In the genomic region with DNA sequence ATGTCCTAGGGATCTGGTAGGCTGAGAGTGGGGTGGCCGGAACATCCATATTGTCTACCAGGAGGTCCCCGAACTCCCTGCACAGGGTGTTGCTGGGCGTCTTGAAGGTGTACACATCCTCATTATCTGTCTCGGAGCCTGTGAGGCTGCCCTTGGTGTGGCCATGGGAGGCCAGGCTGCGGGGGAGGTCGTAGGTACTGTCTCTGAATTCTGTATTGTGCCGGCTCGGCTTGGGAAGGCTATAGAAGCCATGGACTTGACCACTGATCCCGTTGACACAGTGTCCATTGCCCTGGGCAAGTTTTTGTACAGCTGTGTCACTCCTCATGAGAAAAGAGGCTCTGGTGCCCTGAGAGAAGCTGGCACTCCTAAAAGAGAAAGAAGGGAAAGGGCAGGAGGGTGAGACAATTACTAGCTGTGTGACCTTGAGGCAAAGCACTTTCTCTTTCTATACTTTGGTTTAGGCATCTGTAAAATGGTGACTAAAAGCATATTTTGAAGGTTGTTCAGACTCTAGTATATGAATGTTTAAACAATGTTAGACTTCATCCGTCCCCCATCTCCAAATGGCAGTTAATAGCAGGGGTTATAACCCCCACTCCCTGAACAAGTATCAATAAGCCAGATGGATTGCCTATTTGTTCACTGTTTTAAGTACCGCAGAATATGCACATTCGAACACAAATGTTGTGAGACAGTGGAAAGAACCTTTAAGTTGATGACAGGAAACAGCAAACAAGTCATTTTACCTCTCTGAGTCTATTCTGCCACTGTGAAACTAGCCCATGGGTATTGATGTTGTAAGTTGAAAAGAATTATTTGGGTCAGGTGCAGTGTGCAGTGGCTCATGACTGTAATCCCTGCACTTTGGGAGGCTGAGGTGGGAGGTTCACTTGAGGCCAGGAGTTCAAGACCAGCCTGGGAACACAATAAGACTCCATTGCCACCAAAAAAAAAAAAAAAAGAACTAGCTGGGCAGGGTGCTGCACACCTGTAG, we compare ENCODE assay signal across 1 cellular context.
A peak's percentile ranks its signal among the peaks of the same experiment; 100 is the strongest.
TF ChIP-seq lines count a peak whose summit lies in the region.

No MANE protein-coding gene starts in this region.

TF ChIP-seq in GM12878, 131 proteins besides CTCF, POLR2A, EP300 and RAD21:
- TF ChIP-seq SMC3 (IDR thresholded peaks at IDR 0.05; ENCODE audit: borderline replicate concordance, low read length) (no peak), ASH2L (IDR thresholded peaks at IDR 0.05; ENCODE audit: borderline replicate concordance, low read depth) (peak; percentile 23; the same call in 1 of the 2 replicates), EED (IDR thresholded peaks at IDR 0.05; ENCODE audit: low read depth) (0 out of 2 replicates have a peak, but pooled peaks have one; percentile 49), ESRRA (IDR thresholded peaks at IDR 0.05; ENCODE audit: low read length) (0 out of 2 replicates have a peak, but pooled peaks have one; percentile 42), RELA (IDR thresholded peaks at IDR 0.05; ENCODE audit: borderline replicate concordance, partially characterized antibody) (no peak), YY1 (IDR thresholded peaks at IDR 0.05; ENCODE audit: low read depth, low read length) (no peak), BHLHE40 (IDR thresholded peaks at IDR 0.05; ENCODE audit: borderline replicate concordance in 1 of 2, low read depth in 2 of 2, low read length in 1 of 2) (0 out of 4 replicates have a peak, but pooled peaks of 1 of the 2 experiments have one; percentile 16)
- TF ChIP-seq, protein P1, sequence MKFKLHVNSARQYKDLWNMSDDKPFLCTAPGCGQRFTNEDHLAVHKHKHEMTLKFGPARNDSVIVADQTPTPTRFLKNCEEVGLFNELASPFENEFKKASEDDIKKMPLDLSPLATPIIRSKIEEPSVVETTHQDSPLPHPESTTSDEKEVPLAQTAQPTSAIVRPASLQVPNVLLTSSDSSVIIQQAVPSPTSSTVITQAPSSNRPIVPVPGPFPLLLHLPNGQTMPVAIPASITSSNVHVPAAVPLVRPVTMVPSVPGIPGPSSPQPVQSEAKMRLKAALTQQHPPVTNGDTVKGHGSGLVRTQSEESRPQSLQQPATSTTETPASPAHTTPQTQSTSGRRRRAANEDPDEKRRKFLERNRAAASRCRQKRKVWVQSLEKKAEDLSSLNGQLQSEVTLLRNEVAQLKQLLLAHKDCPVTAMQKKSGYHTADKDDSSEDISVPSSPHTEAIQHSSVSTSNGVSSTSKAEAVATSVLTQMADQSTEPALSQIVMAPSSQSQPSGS (IDR thresholded peaks at IDR 0.05; ENCODE audit: low read length) = 0 out of 2 replicates have a peak, but pooled peaks have one; percentile 14
